ENCODE assay signal across 1 cellular context in the genomic region with DNA sequence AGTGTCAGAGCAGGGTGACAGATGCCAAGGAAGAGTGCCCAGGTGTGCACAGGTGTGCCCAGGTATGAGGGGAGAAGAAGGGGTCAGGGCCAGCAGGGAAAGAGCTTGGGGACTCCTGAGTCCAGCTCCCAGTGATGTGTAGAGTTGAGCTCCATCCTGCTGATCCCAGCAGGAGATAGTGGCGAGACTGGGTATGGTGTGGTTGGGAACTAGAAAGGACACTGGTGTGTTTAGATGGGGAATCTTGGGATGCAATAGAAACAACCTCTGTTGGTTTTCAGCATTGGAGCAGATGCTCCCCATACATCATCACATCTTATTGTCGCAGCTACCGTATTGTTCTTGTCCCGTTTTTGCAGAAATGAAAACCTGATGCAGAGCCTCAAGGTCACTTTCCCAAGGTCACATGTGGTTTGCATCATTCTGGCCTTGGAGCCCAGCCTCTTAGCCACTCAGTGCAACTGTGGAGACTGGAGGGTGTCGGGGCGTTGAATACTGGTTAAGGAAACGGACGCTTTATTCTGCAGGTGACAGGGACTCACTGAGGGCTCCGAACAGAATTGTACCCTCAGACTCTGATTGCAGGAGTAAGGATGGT.
TF ChIP-seq lines count a peak whose summit lies in the region.

No MANE protein-coding gene starts in this region.

TF ChIP-seq in GM23338, 12 proteins besides CTCF, POLR2A, EP300 and RAD21 (continued from another document):
- TF ChIP-seq ZNF462 (CRISPR knock-in tag; IDR thresholded peaks at IDR 0.05): no peak
- no peak for TF ChIP-seq NANOG (IDR thresholded peaks at IDR 0.05; ENCODE audit: borderline replicate concordance)
- TF ChIP-seq EZH2phosphoT487 (IDR thresholded peaks at IDR 0.05; ENCODE audit: unreplicated experiment): no peak
